ENCODE assay signal across 16 cellular contexts in the genomic region with DNA sequence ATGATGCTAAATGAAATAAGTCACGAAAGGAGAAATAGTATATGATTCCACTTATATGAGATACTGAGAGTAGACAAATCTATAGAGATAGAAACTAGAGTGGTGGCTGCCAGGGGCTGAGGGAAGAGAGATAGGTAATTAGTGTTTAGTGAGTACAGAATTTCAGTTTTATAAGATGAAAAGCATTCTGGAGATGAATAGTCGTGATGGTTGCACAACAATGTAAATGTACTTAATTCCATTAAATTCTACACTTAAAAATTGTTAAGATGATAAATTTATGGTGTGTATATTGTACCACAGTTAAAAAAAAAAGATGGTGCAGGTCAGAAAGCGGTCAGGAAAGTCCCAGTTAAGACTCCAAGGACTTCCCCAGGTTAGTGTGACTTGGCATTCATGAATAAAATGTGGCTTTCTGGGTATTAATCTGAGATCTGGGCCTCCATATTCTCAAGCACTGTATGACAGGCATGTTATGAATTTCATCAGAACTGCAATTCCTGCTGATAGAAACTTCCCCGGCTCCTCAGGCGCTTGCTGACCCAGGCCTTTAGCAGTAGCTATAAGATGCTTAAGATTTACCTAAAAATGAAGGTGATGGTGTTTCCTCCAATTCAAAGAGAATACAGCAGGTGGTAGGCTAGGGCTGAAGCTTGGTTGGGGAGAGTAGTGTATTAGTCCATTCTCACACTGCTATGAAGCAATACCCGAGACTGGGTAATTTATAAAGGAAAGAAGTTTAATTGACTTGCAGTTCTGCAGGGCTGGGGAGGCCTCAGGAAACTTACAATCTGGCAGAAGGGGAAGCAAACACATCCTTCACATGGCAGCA.
DNase-seq lines count a peak whose midpoint lies in the region; ATAC-seq and TF ChIP-seq lines count a peak whose summit lies in the region.
"Had no signal": no experiment of that assay in that cellular context is flagged by ENCODE, and none has a peak within 500 bp of the region (broad histone marks: within the 10 kb centered on the region; RNA-seq: fewer than 3 reads in every experiment).

No MANE protein-coding gene starts in this region.

- peaks cover 0 to 8% (median 0%) of the 10 kb centered on the region in 5 donors for H3K27me3 Mint-ChIP-seq in naive thymus-derived CD4-positive, alpha-beta T cell
- no peaks in the 10 kb centered on the region for H3K27me3 Mint-ChIP-seq in activated CD8-positive, alpha-beta T cell treated with anti-CD3 and anti-CD28 coated beads for 36 hours
- H3K27me3 Mint-ChIP-seq: activated naive CD8-positive, alpha-beta T cell treated with anti-CD3 and anti-CD28 coated beads, Interleukin-2, amount 10 ng/mL, durations not matched to agents 7 days and 5 days had no signal

- CTCF ChIA-PET in naive thymus-derived CD4-positive, alpha-beta T cell (lab: Charles Lee), result no interaction called here
- CTCF ChIA-PET in activated CD8-positive, alpha-beta T cell treated with anti-CD3 and anti-CD28 coated beads for 36 hours (lab: Charles Lee), result no interaction called here

- no peak overlapping the region for H3K4me3 ChIP-seq in naive thymus-derived CD4-positive, alpha-beta T cell (ENCODE audit: low read length)
- H3K4me3 ChIP-seq: BLaER1 treated with 17β-estradiol and CSF1 and Interleukin-3, amounts not matched to agents 10 nM and 100 nM; left lung had no signal

- no peak for DNase-seq in activated CD8-positive, alpha-beta memory T cell treated with anti-CD3 and anti-CD28 coated beads for 24 hours
- no peak for DNase-seq in NCI-H1417 (lab: John Stamatoyannopoulos, UW)
- DNase-seq in naive thymus-derived CD4-positive, alpha-beta T cell, result no peak
- DNase-seq in activated CD8-positive, alpha-beta T cell treated with anti-CD3 and anti-CD28 coated beads for 36 hours, result no peak
- DNase-seq: activated naive CD8-positive, alpha-beta T cell treated with anti-CD3 and anti-CD28 coated beads, Interleukin-2, amount 10 ng/mL, durations not matched to agents 7 days and 5 days; left lung; NCI-H1105 treated with DMSO at 0.1 percent for 48 hours; NCI-H526; T1000 had no signal

- H3K4me3 Mint-ChIP-seq in naive thymus-derived CD4-positive, alpha-beta T cell, result no peak overlapping the region
- no peak overlapping the region for H3K4me3 Mint-ChIP-seq in activated CD8-positive, alpha-beta T cell treated with anti-CD3 and anti-CD28 coated beads for 36 hours
- H3K4me3 Mint-ChIP-seq: activated naive CD8-positive, alpha-beta T cell treated with anti-CD3 and anti-CD28 coated beads, Interleukin-2, amount 10 ng/mL, durations not matched to agents 7 days and 5 days; nephron had no signal

- no peaks in the 10 kb centered on the region for H3K4me1 ChIP-seq in naive thymus-derived CD4-positive, alpha-beta T cell (ENCODE audit: control insufficient read depth in 2 of 2, insufficient read depth in 2 of 2, low read length in 2 of 2)
- H3K4me1 ChIP-seq: BLaER1 treated with 17β-estradiol and CSF1 and Interleukin-3, amounts not matched to agents 10 nM and 100 nM; left lung had no signal

- no peaks in the 10 kb centered on the region for H3K27me3 ChIP-seq in naive thymus-derived CD4-positive, alpha-beta T cell (ENCODE audit: control insufficient read depth in 2 of 2, insufficient read depth in 2 of 2, low read length in 2 of 2)
- H3K27me3 ChIP-seq: BLaER1 treated with 17β-estradiol and CSF1 and Interleukin-3, amounts not matched to agents 10 nM and 100 nM; left lung had no signal

- TF ChIP-seq CTCF in activated CD8-positive, alpha-beta T cell treated with anti-CD3 and anti-CD28 coated beads for 36 hours (IDR thresholded peaks at IDR 0.05), result no peak

- no peak overlapping the region for H3K27ac Mint-ChIP-seq in naive thymus-derived CD4-positive, alpha-beta T cell
- no peak overlapping the region for H3K27ac Mint-ChIP-seq in activated CD8-positive, alpha-beta T cell treated with anti-CD3 and anti-CD28 coated beads for 36 hours
- H3K27ac Mint-ChIP-seq: activated naive CD8-positive, alpha-beta T cell treated with anti-CD3 and anti-CD28 coated beads, Interleukin-2, amount 10 ng/mL, durations not matched to agents 7 days and 5 days; nephron had no signal

- H3K36me3 ChIP-seq in naive thymus-derived CD4-positive, alpha-beta T cell (ENCODE audit: control insufficient read depth in 2 of 3, insufficient read depth in 3 of 3, low read length in 3 of 3), result no peaks in the 10 kb centered on the region
- H3K36me3 ChIP-seq: BLaER1 treated with 17β-estradiol and CSF1 and Interleukin-3, amounts not matched to agents 10 nM and 100 nM; left lung had no signal

- peaks cover 0 to 2% (median 0%) of the 10 kb centered on the region in 7 donors for H3K4me1 Mint-ChIP-seq in naive thymus-derived CD4-positive, alpha-beta T cell
- H3K4me1 Mint-ChIP-seq in activated CD8-positive, alpha-beta T cell treated with anti-CD3 and anti-CD28 coated beads for 36 hours (ENCODE audit: low read depth), result no peaks in the 10 kb centered on the region
- H3K4me1 Mint-ChIP-seq: activated naive CD8-positive, alpha-beta T cell treated with anti-CD3 and anti-CD28 coated beads, Interleukin-2, amount 10 ng/mL, durations not matched to agents 7 days and 5 days; nephron had no signal

- ATAC-seq in GM18858 (IDR thresholded peaks at IDR 0.05; ENCODE audit: unreplicated experiment), result peak; percentile 38
- peak; percentile 51 for ATAC-seq in GM21390 (IDR thresholded peaks at IDR 0.05; ENCODE audit: unreplicated experiment)
- peak; percentile 56 for ATAC-seq in HG02970 (IDR thresholded peaks at IDR 0.05; ENCODE audit: low FRiP score, unreplicated experiment)
- peak; percentile 26 for ATAC-seq in HG03558 (IDR thresholded peaks at IDR 0.05; ENCODE audit: extremely low read depth, unreplicated experiment)
- no peak for ATAC-seq in naive thymus-derived CD4-positive, alpha-beta T cell
- ATAC-seq in activated CD8-positive, alpha-beta T cell treated with anti-CD3 and anti-CD28 coated beads for 36 hours, result no peak
- ATAC-seq: left lung had no signal

- H3K9me3 ChIP-seq in naive thymus-derived CD4-positive, alpha-beta T cell (ENCODE audit: control insufficient read depth in 2 of 3, low read length in 3 of 3), result no peaks in the 10 kb centered on the region
- H3K9me3 ChIP-seq: BLaER1 treated with 17β-estradiol and CSF1 and Interleukin-3, amounts not matched to agents 10 nM and 100 nM; left lung had no signal

- intact Hi-C loops in naive thymus-derived CD4-positive, alpha-beta T cell (cut with micrococcal nuclease), result no loop called here
- intact Hi-C loops in activated CD8-positive, alpha-beta T cell treated with anti-CD3 and anti-CD28 coated beads for 36 hours (cut with micrococcal nuclease), result no loop called here

- no peaks in the 10 kb centered on the region for H3K36me3 Mint-ChIP-seq in naive thymus-derived CD4-positive, alpha-beta T cell
- no peaks in the 10 kb centered on the region for H3K36me3 Mint-ChIP-seq in activated CD8-positive, alpha-beta T cell treated with anti-CD3 and anti-CD28 coated beads for 36 hours (ENCODE audit: low read depth)
- H3K36me3 Mint-ChIP-seq: activated naive CD8-positive, alpha-beta T cell treated with anti-CD3 and anti-CD28 coated beads, Interleukin-2, amount 10 ng/mL, durations not matched to agents 7 days and 5 days had no signal

- POLR2A ChIA-PET in naive thymus-derived CD4-positive, alpha-beta T cell (lab: Charles Lee), result no interaction called here
- POLR2A ChIA-PET in activated CD8-positive, alpha-beta T cell treated with anti-CD3 and anti-CD28 coated beads for 36 hours (lab: Charles Lee), result no interaction called here

- H3K27ac ChIP-seq in naive thymus-derived CD4-positive, alpha-beta T cell (ENCODE audit: low read depth, low read length), result no peak overlapping the region
- H3K27ac ChIP-seq: BLaER1 treated with 17β-estradiol and CSF1 and Interleukin-3, amounts not matched to agents 10 nM and 100 nM; left lung; RWPE1 had no signal

- peaks cover 0 to 8% (median 0%) of the 10 kb centered on the region in 11 donors for H3K9me3 Mint-ChIP-seq in naive thymus-derived CD4-positive, alpha-beta T cell
- H3K9me3 Mint-ChIP-seq in activated CD8-positive, alpha-beta T cell treated with anti-CD3 and anti-CD28 coated beads for 36 hours, result no peaks in the 10 kb centered on the region
- H3K9me3 Mint-ChIP-seq: nephron had no signal

Comparison
In these comparisons a context has a peak if more than half of its experiments do, and no peak if none do; other contexts are left out.
1. ATAC-seq: peak in GM18858 (single experiment), GM21390 (single experiment), HG02970 (single experiment) and HG03558 (single experiment); none in naive thymus-derived CD4-positive, alpha-beta T cell (single experiment) and activated CD8-positive, alpha-beta T cell treated with anti-CD3 and anti-CD28 coated beads for 36 hours (single experiment).